6 cellular contexts compared by ENCODE assay signal in genomic region chr3:39882111-39882510, GRCh38.
"Had no signal": no experiment of that assay in that cellular context is flagged by ENCODE, and none has a peak within 500 bp of the region (broad histone marks: within the 10 kb centered on the region; RNA-seq: fewer than 3 reads in every experiment).

No MANE protein-coding gene starts in this region.

- H3K27ac ChIP-seq: HL-60 had no signal

- H3K4me3 ChIP-seq: K562 had no signal

- DNase-seq: IMR-90, KBM-7, KG1 had no signal

- ATAC-seq: HepG2, K562 had no signal
